Comparison of ENCODE assay signal across 1 cellular context in genomic region chr14:35366048-35366428, GRCh38.
A peak's percentile ranks its signal among the peaks of the same experiment; 100 is the strongest.
TF ChIP-seq lines count a peak whose summit lies in the region.

No MANE protein-coding gene starts in this region.

TF ChIP-seq in GM12878, 131 proteins besides CTCF, POLR2A, EP300 and RAD21 (continued from another document):
- peak; percentile 37 for TF ChIP-seq BCL3 (IDR thresholded peaks at IDR 0.05; ENCODE audit: borderline replicate concordance, insufficient read depth, low read depth, low read length, poor library complexity, severe bottlenecking)
